ENCODE assay signal across 17 cellular contexts in the genomic region with DNA sequence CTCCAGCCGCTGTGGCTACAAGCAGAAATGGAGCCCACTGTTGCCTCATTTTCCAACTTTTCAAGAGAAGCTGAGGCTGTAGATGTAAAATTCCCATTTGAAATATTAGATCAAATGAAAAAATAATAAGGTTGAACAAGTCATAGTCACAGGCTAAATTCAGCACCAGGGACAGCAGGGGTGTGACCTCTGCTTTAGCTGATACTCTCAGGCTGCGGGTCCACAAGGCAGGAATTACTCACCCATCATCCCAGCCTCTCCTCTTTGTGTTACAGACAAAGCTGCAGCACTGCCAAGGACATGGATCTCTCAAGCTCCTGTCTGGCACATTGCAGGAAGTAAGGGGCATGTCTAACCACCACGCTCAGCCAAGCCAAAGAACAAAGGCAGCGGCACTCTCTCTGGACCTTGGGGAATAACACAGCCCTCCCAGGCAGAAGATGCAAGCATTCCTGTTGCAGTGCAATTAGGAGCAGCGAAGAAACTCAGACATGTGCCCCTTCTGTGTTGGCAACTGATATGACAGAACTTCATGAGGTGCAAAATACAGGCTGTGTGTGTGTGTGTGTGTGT.
DNase-seq lines count a peak whose midpoint lies in the region; ATAC-seq, FAIRE-seq and TF ChIP-seq lines count a peak whose summit lies in the region.
"Had no signal": no experiment of that assay in that cellular context is flagged by ENCODE, and none has a peak within 500 bp of the region (broad histone marks: within the 10 kb centered on the region; RNA-seq: fewer than 3 reads in every experiment).

No MANE protein-coding gene starts in this region.

- TF ChIP-seq CTCF in GM23338 (conservative IDR thresholded peaks at IDR 0.05; ENCODE audit: low read depth in 2 of 2) (no peak), bronchial epithelial cell (IDR thresholded peaks at IDR 0.05; ENCODE audit: insufficient read depth, low read length, severe bottlenecking) (no peak), neural cell (IDR thresholded peaks at IDR 0.05; ENCODE audit: poor library complexity, severe bottlenecking) (no peak)

- H3K4me3 Mint-ChIP-seq in GM23338: no peak overlapping the region
- H3K4me3 Mint-ChIP-seq: activated T-cell treated with anti-CD3 and anti-CD28 coated beads, Interleukin-2, amount 50 U/mL, for 72 hours had no signal

- H3K27me3 ChIP-seq in GM23338 (ENCODE audit: insufficient read depth) (no peaks in the 10 kb centered on the region), bronchial epithelial cell (ENCODE audit: control insufficient read depth, insufficient read depth, low read length) (no peaks in the 10 kb centered on the region), neural cell (ENCODE audit: insufficient read depth, low read depth, low read length) (no peaks in the 10 kb centered on the region)
- H3K27me3 ChIP-seq: BLaER1 treated with 17β-estradiol and CSF1 and Interleukin-3, amounts not matched to agents 10 nM and 100 nM; SJSA1 had no signal

- H3K79me2 ChIP-seq in GM23338 (replicated peaks; ENCODE audit: insufficient read depth): no peaks in the 10 kb centered on the region
- H3K79me2 ChIP-seq in neural cell (replicated peaks; ENCODE audit: insufficient read depth, low read length): no peaks in the 10 kb centered on the region

- no peaks in the 10 kb centered on the region for H3K4me1 ChIP-seq in GM23338 (ENCODE audit: insufficient read depth)
- H3K4me1 ChIP-seq: BLaER1 treated with 17β-estradiol and CSF1 and Interleukin-3, amounts not matched to agents 10 nM and 100 nM; SJSA1 had no signal

- ATAC-seq in GM23338: peak; percentile 89
- ATAC-seq in SK-N-SH treated with all-trans-retinoic acid at 6 μM for 48 hours: no peak
- ATAC-seq: activated T-cell treated with anti-CD3 and anti-CD28 coated beads, Interleukin-2, amount 50 U/mL, for 72 hours had no signal

- no peak overlapping the region for H3K9ac ChIP-seq in neural cell (ENCODE audit: low read length)
- H3K9ac ChIP-seq: BLaER1 treated with 17β-estradiol and CSF1 and Interleukin-3, amounts not matched to agents 10 nM and 100 nM had no signal

- no peak for TF ChIP-seq EP300 in neural cell (conservative IDR thresholded peaks at IDR 0.05; ENCODE audit: poor library complexity, severe bottlenecking)

- H3K9me2 ChIP-seq in GM23338 (ENCODE audit: insufficient read depth) (peaks cover 16% of the 10 kb centered on the region), neural cell (ENCODE audit: insufficient read depth, low read length) (no peaks in the 10 kb centered on the region)

- FAIRE-seq in bronchial epithelial cell (lab: Jason Lieb, UNC): no peak
- FAIRE-seq: endometrium, islet of Langerhans had no signal

- peaks cover 5% of the 10 kb centered on the region; the same call in 2 of the 3 replicates for H3K4me1 Mint-ChIP-seq in GM23338

- no peak for TF ChIP-seq RAD21 in neural cell (conservative IDR thresholded peaks at IDR 0.05)

- no peaks in the 10 kb centered on the region for H3K36me3 ChIP-seq in GM23338 (ENCODE audit: insufficient read depth)
- H3K36me3 ChIP-seq in bronchial epithelial cell (ENCODE audit: control insufficient read depth, insufficient read depth, low read length): no peaks in the 10 kb centered on the region
- H3K36me3 ChIP-seq in neural cell (ENCODE audit: insufficient read depth, low read length): no peaks in the 10 kb centered on the region
- H3K36me3 ChIP-seq: BLaER1 treated with 17β-estradiol and CSF1 and Interleukin-3, amounts not matched to agents 10 nM and 100 nM; SJSA1; thoracic aorta had no signal

- no peaks in the 10 kb centered on the region; the same call in 2 of the 3 replicates for H3K9me3 Mint-ChIP-seq in GM23338

- no peak overlapping the region for H3K27ac Mint-ChIP-seq in GM23338
- H3K27ac Mint-ChIP-seq: activated T-cell treated with anti-CD3 and anti-CD28 coated beads, Interleukin-2, amount 50 U/mL, for 72 hours had no signal

- no peaks in the 10 kb centered on the region for H4K20me1 ChIP-seq in GM23338 (replicated peaks; ENCODE audit: insufficient read depth)
- H4K20me1 ChIP-seq in neural cell (ENCODE audit: insufficient read depth): no peaks in the 10 kb centered on the region
- H4K20me1 ChIP-seq: BLaER1 treated with 17β-estradiol and CSF1 and Interleukin-3, amounts not matched to agents 10 nM and 100 nM had no signal

- H2AFZ ChIP-seq in GM23338 (0 out of 2 replicates have a peak overlapping the region, but pooled peaks have one; percentile 19), neural cell (ENCODE audit: low read depth, low read length) (no peak overlapping the region)

- H3K27ac ChIP-seq in GM23338 (ENCODE audit: low read depth) (no peak overlapping the region), neural cell (ENCODE audit: low read length) (no peak overlapping the region), substantia nigra (ENCODE audit: low read depth, low read length, poor library complexity, severe bottlenecking) (no peak overlapping the region)
- H3K27ac ChIP-seq: BLaER1 treated with 17β-estradiol and CSF1 and Interleukin-3, amounts not matched to agents 10 nM and 100 nM; SJSA1; thoracic aorta had no signal

- H3K4me3 ChIP-seq in GM23338 (no peak overlapping the region), bronchial epithelial cell (ENCODE audit: low read depth, low read length) (no peak overlapping the region), neural cell (ENCODE audit: low read length) (no peak overlapping the region)
- H3K4me3 ChIP-seq: BLaER1 treated with 17β-estradiol and CSF1 and Interleukin-3, amounts not matched to agents 10 nM and 100 nM; SJSA1; thoracic aorta had no signal

- H3K9me3 ChIP-seq in neural cell (ENCODE audit: low read length): no peaks in the 10 kb centered on the region
- H3K9me3 ChIP-seq: BLaER1 treated with 17β-estradiol and CSF1 and Interleukin-3, amounts not matched to agents 10 nM and 100 nM; SJSA1; thoracic aorta had no signal

- DNase-seq in GM23338 (ENCODE audit: low spot score) (peak; percentile 64), NCI-H2107 (lab: John Stamatoyannopoulos, UW) (peak; percentile 42), bronchial epithelial cell (ENCODE audit: low read depth) (peak; percentile 7), NCI-H526 treated with DMSO at 0.1 percent for 48 hours (lab: John Stamatoyannopoulos, UW) (no peak), substantia nigra (lab: John Stamatoyannopoulos, UW) (no peak)
- DNase-seq: activated T-cell treated with anti-CD3 and anti-CD28 coated beads, Interleukin-2, amount 50 U/mL, for 72 hours; DMS 273 treated with DMSO at 0.1 percent for 48 hours; mesenchymal stem cell; NCI-H2029 treated with DMSO at 0.1 percent for 48 hours; T1000 had no signal

- H3K27me3 Mint-ChIP-seq in GM23338 (ENCODE audit: insufficient read depth, low read depth, poor library complexity): no peaks in the 10 kb centered on the region

- H3K4me2 ChIP-seq in GM23338 (no peak overlapping the region), neural cell (ENCODE audit: low read length) (no peak overlapping the region)
- H3K4me2 ChIP-seq: BLaER1 treated with 17β-estradiol and CSF1 and Interleukin-3, amounts not matched to agents 10 nM and 100 nM had no signal

- no peaks in the 10 kb centered on the region for H3F3A ChIP-seq in GM23338 (replicated peaks; ENCODE audit: low read depth)
- no peaks in the 10 kb centered on the region for H3F3A ChIP-seq in neural cell (ENCODE audit: insufficient read depth, low read length, poor library complexity, severe bottlenecking)

- H3K36me3 Mint-ChIP-seq in GM23338 (ENCODE audit: low read depth): no peaks in the 10 kb centered on the region

TF ChIP-seq in GM23338, 12 proteins besides CTCF, POLR2A, EP300 and RAD21 (continues in another document):
- no peak for TF ChIP-seq ZNF114 (CRISPR knock-in tag; IDR thresholded peaks at IDR 0.05)

TF ChIP-seq in neural cell, 6 proteins besides CTCF, POLR2A, EP300 and RAD21 (continues in another document):
- TF ChIP-seq SMC3 (conservative IDR thresholded peaks at IDR 0.05; ENCODE audit: poor library complexity) (no peak), TAF1 (IDR thresholded peaks at IDR 0.05; ENCODE audit: low read depth) (no peak), POLR2AphosphoS5 (IDR thresholded peaks at IDR 0.05) (no peak), MXI1 (conservative IDR thresholded peaks at IDR 0.05; ENCODE audit: poor library complexity, severe bottlenecking) (no peak)

TF ChIP-seq in SK-N-SH treated with all-trans-retinoic acid at 6 μM for 48 hours, 23 proteins besides CTCF, POLR2A, EP300 and RAD21:
- no peak for TF ChIP-seq TOX (CRISPR knock-in tag; IDR thresholded peaks at IDR 0.05; ENCODE audit: borderline replicate concordance)
- TF ChIP-seq ZC3H10 (CRISPR knock-in tag; IDR thresholded peaks at IDR 0.05): no peak
- TF ChIP-seq ESRRG (CRISPR knock-in tag; IDR thresholded peaks at IDR 0.05): no peak
- no peak for TF ChIP-seq PPARA (CRISPR knock-in tag; IDR thresholded peaks at IDR 0.05; ENCODE audit: borderline replicate concordance)
- no peak for TF ChIP-seq ZFP30 (CRISPR knock-in tag; IDR thresholded peaks at IDR 0.05)
- no peak for TF ChIP-seq GLIS3 (CRISPR knock-in tag; IDR thresholded peaks at IDR 0.05)
- no peak for TF ChIP-seq SNAI2 (CRISPR knock-in tag; IDR thresholded peaks at IDR 0.05)
- no peak for TF ChIP-seq RARB (CRISPR knock-in tag; IDR thresholded peaks at IDR 0.05)
- TF ChIP-seq, protein P1, sequence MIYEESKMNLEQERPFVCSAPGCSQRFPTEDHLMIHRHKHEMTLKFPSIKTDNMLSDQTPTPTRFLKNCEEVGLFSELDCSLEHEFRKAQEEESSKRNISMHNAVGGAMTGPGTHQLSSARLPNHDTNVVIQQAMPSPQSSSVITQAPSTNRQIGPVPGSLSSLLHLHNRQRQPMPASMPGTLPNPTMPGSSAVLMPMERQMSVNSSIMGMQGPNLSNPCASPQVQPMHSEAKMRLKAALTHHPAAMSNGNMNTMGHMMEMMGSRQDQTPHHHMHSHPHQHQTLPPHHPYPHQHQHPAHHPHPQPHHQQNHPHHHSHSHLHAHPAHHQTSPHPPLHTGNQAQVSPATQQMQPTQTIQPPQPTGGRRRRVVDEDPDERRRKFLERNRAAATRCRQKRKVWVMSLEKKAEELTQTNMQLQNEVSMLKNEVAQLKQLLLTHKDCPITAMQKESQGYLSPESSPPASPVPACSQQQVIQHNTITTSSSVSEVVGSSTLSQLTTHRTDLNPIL (CRISPR knock-in tag; IDR thresholded peaks at IDR 0.05; ENCODE audit: low read depth): no peak
- TF ChIP-seq TCF4 (CRISPR knock-in tag; IDR thresholded peaks at IDR 0.05; ENCODE audit: borderline replicate concordance): no peak
- TF ChIP-seq ARNTL (CRISPR knock-in tag; IDR thresholded peaks at IDR 0.05; ENCODE audit: borderline replicate concordance, low read depth): no peak

Comparison
In these comparisons a context has a peak if more than half of its experiments do, and no peak if none do; other contexts are left out.
1. DNase-seq: peak in GM23338 (single experiment), NCI-H2107 (single experiment) and bronchial epithelial cell (single experiment); none in NCI-H526 treated with DMSO at 0.1 percent for 48 hours (single experiment) and substantia nigra (0 of 49).